8 cellular contexts compared by ENCODE assay signal in genomic region chr6:57173886-57174510, GRCh38. TPM values are rescaled to one million over a fixed set of nuclear protein-coding genes. Genes with fewer than 3 reads are reported as not detected.
DNase-seq lines count a peak whose midpoint lies in the region; ATAC-seq and FAIRE-seq lines count a peak whose summit lies in the region.

No MANE protein-coding gene starts in this region.

- H3K36me3 Mint-ChIP-seq in activated CD8-positive, alpha-beta memory T cell treated with anti-CD3 and anti-CD28 coated beads, Interleukin-2, amount 10 ng/mL, durations not matched to agents 7 days and 5 days, result peaks cover 20% of the 10 kb centered on the region

- no peaks in the 10 kb centered on the region for H3K27me3 Mint-ChIP-seq in activated CD8-positive, alpha-beta memory T cell treated with anti-CD3 and anti-CD28 coated beads, Interleukin-2, amount 10 ng/mL, durations not matched to agents 7 days and 5 days

- CTCF ChIA-PET in activated CD8-positive, alpha-beta memory T cell treated with anti-CD3 and anti-CD28 coated beads, Interleukin-2, amount 10 ng/mL, durations not matched to agents 7 days and 5 days (lab: Charles Lee), result interaction anchor here (1.2 kb wide), 1 partner anchor 48 kb away, joined by 3 read pairs; the partner anchor contains the start of gene RAB23

- DNase-seq in activated CD8-positive, alpha-beta memory T cell treated with anti-CD3 and anti-CD28 coated beads, Interleukin-2, amount 10 ng/mL, durations not matched to agents 7 days and 5 days, result no peak
- DNase-seq in activated CD8-positive, alpha-beta memory T cell treated with anti-CD3 and anti-CD28 coated beads for 24 hours, result no peak
- DNase-seq in RCC 7860 (ENCODE audit: low spot score) (peak; percentile 70), epidermal melanocyte (ENCODE audit: insufficient read length, low spot score) (peak; percentile 27), mucosa of gallbladder (ENCODE audit: low spot score) (no peak)
- no peak for DNase-seq in activated CD4-positive, CD25-positive, alpha-beta regulatory T cell (lab: John Stamatoyannopoulos, UW)

- peak overlapping the region; percentile 81 for H3K4me3 ChIP-seq in rectal smooth muscle tissue (ENCODE audit: low read length)

- peak overlapping the region; percentile 96 for H3K27ac ChIP-seq in rectal smooth muscle tissue (ENCODE audit: low read depth, low read length)

- peak; percentile 81 for FAIRE-seq in RCC 7860 (lab: Jason Lieb, UNC)

- peaks cover 56% of the 10 kb centered on the region for H3K4me1 Mint-ChIP-seq in activated CD8-positive, alpha-beta memory T cell treated with anti-CD3 and anti-CD28 coated beads, Interleukin-2, amount 10 ng/mL, durations not matched to agents 7 days and 5 days

- H3K27me3 ChIP-seq in rectal smooth muscle tissue (ENCODE audit: control insufficient read depth, insufficient read depth, low read length), result no peaks in the 10 kb centered on the region

- no peaks in the 10 kb centered on the region for H3K9me3 Mint-ChIP-seq in activated CD8-positive, alpha-beta memory T cell treated with anti-CD3 and anti-CD28 coated beads, Interleukin-2, amount 10 ng/mL, durations not matched to agents 7 days and 5 days (ENCODE audit: low read depth)

- H3K4me1 ChIP-seq in rectal smooth muscle tissue (ENCODE audit: control insufficient read depth, insufficient read depth, low read length), result peaks cover 39% of the 10 kb centered on the region

- peak overlapping the region; percentile 86 for H3K4me3 Mint-ChIP-seq in activated CD8-positive, alpha-beta memory T cell treated with anti-CD3 and anti-CD28 coated beads, Interleukin-2, amount 10 ng/mL, durations not matched to agents 7 days and 5 days

- H3K27ac Mint-ChIP-seq in activated CD8-positive, alpha-beta memory T cell treated with anti-CD3 and anti-CD28 coated beads, Interleukin-2, amount 10 ng/mL, durations not matched to agents 7 days and 5 days, result peak overlapping the region; percentile 94

- no peak for ATAC-seq in activated CD8-positive, alpha-beta memory T cell treated with anti-CD3 and anti-CD28 coated beads, Interleukin-2, amount 10 ng/mL, durations not matched to agents 7 days and 5 days
- no peak for ATAC-seq in HG02970 (IDR thresholded peaks at IDR 0.05; ENCODE audit: low FRiP score, unreplicated experiment)

- peak overlapping the region; percentile 21 for H3K9ac ChIP-seq in rectal smooth muscle tissue (ENCODE audit: low read length)

- H3K36me3 ChIP-seq in rectal smooth muscle tissue (ENCODE audit: control insufficient read depth, insufficient read depth, low read length), result no peaks in the 10 kb centered on the region

RNA-seq across cellular contexts. Expression of gene BAG2, which starts 1.9 kb away (rescaled TPM):
- total RNA-seq in activated CD8-positive, alpha-beta memory T cell treated with anti-CD3 and anti-CD28 coated beads, Interleukin-2, amount 10 ng/mL, durations not matched to agents 7 days and 5 days, result 10 to 100 TPM in 1 of 2 experiments, 1 to 10 TPM in 1; 9.6 to 10.3 TPM
- 19.9 TPM for total RNA-seq in mucosa of gallbladder

RNA-seq across cellular contexts. Expression of gene RAB23, which starts 48.1 kb away (rescaled TPM):
- 1 to 10 TPM; 3.3 to 3.9 TPM for total RNA-seq in activated CD8-positive, alpha-beta memory T cell treated with anti-CD3 and anti-CD28 coated beads, Interleukin-2, amount 10 ng/mL, durations not matched to agents 7 days and 5 days
- total RNA-seq in mucosa of gallbladder, result 38.7 TPM

Comparison
In these comparisons a context has a peak if more than half of its experiments do, and no peak if none do; other contexts are left out.
1. DNase-seq: peak in RCC 7860 (single experiment) and epidermal melanocyte (single experiment); none in activated CD8-positive, alpha-beta memory T cell treated with anti-CD3 and anti-CD28 coated beads, Interleukin-2, amount 10 ng/mL, durations not matched to agents 7 days and 5 days (single experiment), activated CD8-positive, alpha-beta memory T cell treated with anti-CD3 and anti-CD28 coated beads for 24 hours (single experiment), activated CD4-positive, CD25-positive, alpha-beta regulatory T cell (0 of 4) and mucosa of gallbladder (single experiment).